ENCODE assay signal across 1 cellular context in genomic region chr6:168171202-168171601, GRCh38.
A peak's percentile ranks its signal among the peaks of the same experiment; 100 is the strongest.
TF ChIP-seq lines count a peak whose summit lies in the region.

No MANE protein-coding gene starts in this region.

TF ChIP-seq in H1, 55 proteins besides CTCF, POLR2A, EP300 and RAD21:
- peak; percentile 18 for TF ChIP-seq ASH2L (IDR thresholded peaks at IDR 0.05; ENCODE audit: low read length)
